ENCODE assay signal across 12 cellular contexts in genomic region chr12:112190626-112191025, GRCh38.
A peak's percentile ranks its signal among the peaks of the same experiment; 100 is the strongest.
DNase-seq lines count a peak whose midpoint lies in the region; ATAC-seq and TF ChIP-seq lines count a peak whose summit lies in the region.
"Had no signal": no experiment of that assay in that cellular context is flagged by ENCODE, and none has a peak within 500 bp of the region (broad histone marks: within the 10 kb centered on the region; RNA-seq: fewer than 3 reads in every experiment).

No MANE protein-coding gene starts in this region.

- POLR2A ChIA-PET in RWPE1 (lab: Yijun Ruan, JAX; ENCODE audit: low non-redundant PET): no interaction called here

- DNase-seq in DMS153 (lab: John Stamatoyannopoulos, UW): peak; percentile 74
- DNase-seq in NCI-H187 (lab: John Stamatoyannopoulos, UW): peak; percentile 35 to 70
- DNase-seq in RWPE1 (ENCODE audit: low spot score): peak; percentile 84
- DNase-seq in left colon: peak; percentile 63 to 80
- no peak for DNase-seq in EL
- DNase-seq in cerebellar cortex (ENCODE audit: low spot score): no peak
- no peak for DNase-seq in hippocampal formation (lab: John Stamatoyannopoulos, UW)
- DNase-seq: activated naive CD4-positive, alpha-beta T cell treated with anti-CD3 and anti-CD28 coated beads, Interleukin-2, amount 50 U/mL, for 16 hours; erythroblast; GM23248; NCI-H1694 had no signal

- CTCF ChIA-PET in RWPE1 (lab: Yijun Ruan, JAX): interaction anchor here (0.9 kb wide), 1 partner anchor 9 kb away, joined by 3 read pairs; no protein-coding TSS in a partner anchor

- intact Hi-C loops in left colon (cut with DNase I, micrococcal nuclease): no loop called here

- ATAC-seq in left colon (peak; percentile 99), GM19463 (IDR thresholded peaks at IDR 0.05; ENCODE audit: unreplicated experiment) (no peak)

- peak overlapping the region; percentile 81 for H3K27ac ChIP-seq in RWPE1
- H3K27ac ChIP-seq: GM23248 had no signal

- no peak for TF ChIP-seq CTCF in RWPE1 (conservative IDR thresholded peaks at IDR 0.05; ENCODE audit: low read depth)

Comparison
In these comparisons a context has a peak if more than half of its experiments do, and no peak if none do; other contexts are left out.
1. DNase-seq: peak in DMS153 (single experiment), NCI-H187 (2 of 2), RWPE1 (single experiment) and left colon (2 of 2); none in EL (single experiment), cerebellar cortex (single experiment) and hippocampal formation (0 of 2).